12 cellular contexts compared by ENCODE assay signal in genomic region chr1:28326980-28327379, GRCh38. TPM values are rescaled to one million over a fixed set of nuclear protein-coding genes. Genes with fewer than 3 reads are reported as not detected.
DNase-seq lines count a peak whose midpoint lies in the region; ATAC-seq and TF ChIP-seq lines count a peak whose summit lies in the region.
"Had no signal": no experiment of that assay in that cellular context is flagged by ENCODE, and none has a peak within 500 bp of the region (broad histone marks: within the 10 kb centered on the region; RNA-seq: fewer than 3 reads in every experiment).

No MANE protein-coding gene starts in this region.

- H3K27me3 Mint-ChIP-seq in activated T-cell treated with anti-CD3 and anti-CD28 coated beads, Interleukin-2, amount 50 U/mL, for 4 hours (ENCODE audit: low read depth), result no peaks in the 10 kb centered on the region

- no peaks in the 10 kb centered on the region for H3K9me3 ChIP-seq in Peyer's patch
- H3K9me3 ChIP-seq in transverse colon, result no peaks in the 10 kb centered on the region

- peaks cover 0 to 40% (median 7%) of the 10 kb centered on the region in 4 donors for H3K4me1 ChIP-seq in Peyer's patch
- H3K4me1 ChIP-seq in transverse colon, result peaks cover 7 to 65% (median 42%) of the 10 kb centered on the region in 4 donors

- H3K36me3 ChIP-seq in Peyer's patch (peaks cover 0 to 16% (median 0%) of the 10 kb centered on the region in 3 donors), transverse colon (peaks cover 0 to 10% (median 2%) of the 10 kb centered on the region in 4 donors)

- H3K27me3 ChIP-seq in Peyer's patch, result no peaks in the 10 kb centered on the region
- no peaks in the 10 kb centered on the region for H3K27me3 ChIP-seq in transverse colon

- no peak for ATAC-seq in activated T-cell treated with anti-CD3 and anti-CD28 coated beads, Interleukin-2, amount 50 U/mL, for 4 hours
- ATAC-seq in HG03469 (IDR thresholded peaks at IDR 0.05; ENCODE audit: unreplicated experiment) (no peak), GM18502 (IDR thresholded peaks at IDR 0.05; ENCODE audit: poor library complexity, unreplicated experiment) (no peak)

- intact Hi-C loops in transverse colon (cut with DNase I; ENCODE audit: low total_unique reads), result loop anchor here (10.0 kb wide), 1 partner anchor 72 kb away; the partner anchor contains the start of gene SESN2

- TF ChIP-seq POLR2A in Peyer's patch (IDR thresholded peaks at IDR 0.05) (no peak), transverse colon (IDR thresholded peaks at IDR 0.05) (no peak)

- no peaks in the 10 kb centered on the region for H3K9me3 Mint-ChIP-seq in activated T-cell treated with anti-CD3 and anti-CD28 coated beads, Interleukin-2, amount 50 U/mL, for 4 hours

- H3K27ac ChIP-seq in Peyer's patch (peak overlapping the region in 3 of 4 donors; percentile 77 to 90 (median 86)), epithelial cell of prostate (peak overlapping the region; percentile 93), transverse colon (peak overlapping the region; percentile 85 to 97 (median 92))

- in situ Hi-C loops in transverse colon (cut with MboI; ENCODE audit: low pct_ligation_motif_present in 1 of 4, low pct_unique_long_range_greater_than_20kb in 1 of 4, low sequenced_read_pairs in 3 of 4), result loop anchor here in 2 of 4 donors (10.0 kb wide), 1 partner anchor 72 kb away; the partner anchor contains the start of gene SESN2 (in 2 of the 2)

- H3K4me3 ChIP-seq in Peyer's patch (no peak overlapping the region), transverse colon (no peak overlapping the region)

- no peak for TF ChIP-seq EP300 in transverse colon (IDR thresholded peaks at IDR 0.05; ENCODE audit: low read depth)

- peak overlapping the region; percentile 5 for H3K4me3 Mint-ChIP-seq in activated T-cell treated with anti-CD3 and anti-CD28 coated beads, Interleukin-2, amount 50 U/mL, for 4 hours

- 81 to 87% methylated on average over 3 of the region's 3 CpGs for WGBS in transverse colon (ENCODE audit: low coverage in 1 of 2), 2 donors

- TF ChIP-seq CTCF in Peyer's patch (IDR thresholded peaks at IDR 0.05), result no peak
- no peak for TF ChIP-seq CTCF in transverse colon (IDR thresholded peaks at IDR 0.05)

- DNase-seq in activated T-cell treated with anti-CD3 and anti-CD28 coated beads, Interleukin-2, amount 50 U/mL, for 4 hours, result no peak
- no peak for DNase-seq in activated T-cell treated with anti-CD3 and anti-CD28 coated beads, Interleukin-2, amount 50 U/mL, for 1 hour
- no peak for DNase-seq in Peyer's patch
- DNase-seq in epithelial cell of prostate (ENCODE audit: low read depth, low spot score), result peak; percentile 57
- no peak for DNase-seq in transverse colon
- no peak for DNase-seq in medulla oblongata (ENCODE audit: extremely low spot score)
- DNase-seq: activated CD4-positive, CD25-positive, alpha-beta regulatory T cell; effector CD8-positive, alpha-beta T cell; GDM1; NCI-H2081 treated with DMSO at 0.1 percent for 48 hours had no signal

- H3K36me3 Mint-ChIP-seq in activated T-cell treated with anti-CD3 and anti-CD28 coated beads, Interleukin-2, amount 50 U/mL, for 4 hours (ENCODE audit: insufficient read depth), result peaks cover 5% of the 10 kb centered on the region

- H3K4me1 Mint-ChIP-seq in activated T-cell treated with anti-CD3 and anti-CD28 coated beads, Interleukin-2, amount 50 U/mL, for 4 hours (ENCODE audit: low read depth), result peaks cover 26% of the 10 kb centered on the region

RNA-seq across cellular contexts. Expression of gene MED18, which starts 1.9 kb away (rescaled TPM):
- 10 to 100 TPM; 11.6 to 14.7 (median 11.7) TPM for total RNA-seq in activated T-cell treated with anti-CD3 and anti-CD28 coated beads, Interleukin-2, amount 50 U/mL, for 4 hours
- 10 to 100 TPM; 27.2 to 68.0 (median 32.2) TPM for total RNA-seq in Peyer's patch
- total RNA-seq in transverse colon, result 10 to 100 TPM; 12.1 to 36.3 (median 27.4) TPM

RNA-seq across cellular contexts. Expression of gene PHACTR4, which starts 42.6 kb away (rescaled TPM):
- total RNA-seq in activated T-cell treated with anti-CD3 and anti-CD28 coated beads, Interleukin-2, amount 50 U/mL, for 4 hours, result 10 to 100 TPM; 19.7 to 23.2 (median 22.4) TPM
- 10 to 100 TPM; 36.6 to 51.7 (median 44.6) TPM for total RNA-seq in Peyer's patch
- 10 to 100 TPM; 31.4 to 51.1 (median 41.6) TPM for total RNA-seq in transverse colon
